11 cellular contexts compared by ENCODE assay signal in the genomic region with DNA sequence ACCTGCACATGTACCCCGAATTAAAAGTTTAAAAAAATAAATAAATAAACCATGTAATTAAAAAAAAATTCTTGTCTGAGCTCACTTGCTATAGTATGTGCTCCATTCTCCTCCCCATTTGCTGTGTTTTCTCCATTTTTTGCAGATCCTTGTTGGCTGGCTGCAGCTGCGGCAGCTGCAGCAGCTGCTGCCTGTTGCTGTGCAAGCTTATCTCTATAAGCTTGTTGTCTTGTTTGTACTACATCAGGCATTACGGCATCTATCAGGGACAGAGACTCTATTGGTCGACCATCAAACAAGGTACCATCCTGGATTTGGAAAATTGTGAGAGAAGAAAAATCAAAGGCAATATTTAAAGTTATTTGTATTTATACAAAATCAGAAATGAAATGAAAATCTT.
A peak's percentile ranks its signal among the peaks of the same experiment; 100 is the strongest.
DNase-seq lines count a peak whose midpoint lies in the region; ATAC-seq, FAIRE-seq and TF ChIP-seq lines count a peak whose summit lies in the region.
"Had no signal": no experiment of that assay in that cellular context is flagged by ENCODE, and none has a peak within 500 bp of the region (broad histone marks: within the 10 kb centered on the region; RNA-seq: fewer than 3 reads in every experiment).

No MANE protein-coding gene starts in this region.

- TF ChIP-seq CTCF in left ventricle myocardium inferior (IDR thresholded peaks at IDR 0.05; ENCODE audit: borderline replicate concordance), result no peak

- DNase-seq in left ventricle myocardium inferior, result no peak
- no peak for DNase-seq in Right ventricle myocardium inferior (ENCODE audit: missing footprints)
- DNase-seq in SHP77 treated with DMSO at 0.1 percent for 48 hours (lab: John Stamatoyannopoulos, UW), result peak; percentile 56
- peak; percentile 67 for DNase-seq in inferior parietal cortex (ENCODE audit: extremely low spot score)
- no peak for DNase-seq in iPS-NIHi7 (ENCODE audit: extremely low spot score)
- DNase-seq in urothelium cell line (ENCODE audit: low spot score), result no peak
- DNase-seq in GDM1 (lab: John Stamatoyannopoulos, UW), result no peak

- intact Hi-C loops in left ventricle myocardium inferior (cut with micrococcal nuclease), result loop anchor here (5.0 kb wide), 2 partner anchors 146 to 311 kb away; partner anchors contain the start of gene TBL1XR1
- intact Hi-C loops in Right ventricle myocardium inferior (cut with DNase I), result loop anchor here (2.0 to 5.0 kb wide), 3 partner anchors 145 to 1336 kb away; partner anchors contain the start of gene TBL1XR1

- peaks cover 36% of the 10 kb centered on the region for H3K36me3 ChIP-seq in left ventricle myocardium inferior
- H3K36me3 ChIP-seq: prostate gland had no signal

- no peak for FAIRE-seq in urothelium cell line (lab: Jason Lieb, UNC)
- FAIRE-seq: astrocyte, keratinocyte had no signal

- peak overlapping the region; percentile 28 for H3K27ac ChIP-seq in left ventricle myocardium inferior (replicated peaks)
- H3K27ac ChIP-seq: prostate gland had no signal

- H3K4me1 ChIP-seq in left ventricle myocardium inferior, result peaks cover 35% of the 10 kb centered on the region

- ATAC-seq in Right ventricle myocardium inferior (no peak), HG03432 (IDR thresholded peaks at IDR 0.05; ENCODE audit: unreplicated experiment) (no peak)

- no peaks in the 10 kb centered on the region for H3K27me3 ChIP-seq in left ventricle myocardium inferior (ENCODE audit: low read depth)

- no peaks in the 10 kb centered on the region for H3K9me3 ChIP-seq in left ventricle myocardium inferior (replicated peaks)
- H3K9me3 ChIP-seq: prostate gland had no signal

- H3K4me3 ChIP-seq in left ventricle myocardium inferior, result no peak overlapping the region
- H3K4me3 ChIP-seq: prostate gland had no signal

Comparison
In these comparisons a context has a peak if more than half of its experiments do, and no peak if none do; other contexts are left out.
1. DNase-seq: peak in SHP77 treated with DMSO at 0.1 percent for 48 hours (single experiment) and inferior parietal cortex (single experiment); none in left ventricle myocardium inferior (single experiment), Right ventricle myocardium inferior (single experiment), iPS-NIHi7 (single experiment), urothelium cell line (single experiment) and GDM1 (single experiment).